In genomic region chr12:42027537-42027936, GRCh38 we compare ENCODE assay signal across 9 cellular contexts.
"Had no signal": no experiment of that assay in that cellular context is flagged by ENCODE, and none has a peak within 500 bp of the region (broad histone marks: within the 10 kb centered on the region; RNA-seq: fewer than 3 reads in every experiment).

No MANE protein-coding gene starts in this region.

- ATAC-seq: HCT116, K562 had no signal

- FAIRE-seq: HTR-8/SVneo, K562 had no signal

- H3K9me3 ChIP-seq: HAP-1 had no signal

- H3K4me3 ChIP-seq: GM23248, HAP-1, K562 had no signal

- H3K27ac ChIP-seq: GM23248 had no signal

- H3K36me3 ChIP-seq: HAP-1 had no signal

- H2AFZ ChIP-seq: GM23248 had no signal

- DNase-seq: GM23248, GOT3, H7, HFFc6, IMR-90 had no signal

- H3K9ac ChIP-seq: GM23248 had no signal
